ENCODE assay signal across 35 cellular contexts in the genomic region with DNA sequence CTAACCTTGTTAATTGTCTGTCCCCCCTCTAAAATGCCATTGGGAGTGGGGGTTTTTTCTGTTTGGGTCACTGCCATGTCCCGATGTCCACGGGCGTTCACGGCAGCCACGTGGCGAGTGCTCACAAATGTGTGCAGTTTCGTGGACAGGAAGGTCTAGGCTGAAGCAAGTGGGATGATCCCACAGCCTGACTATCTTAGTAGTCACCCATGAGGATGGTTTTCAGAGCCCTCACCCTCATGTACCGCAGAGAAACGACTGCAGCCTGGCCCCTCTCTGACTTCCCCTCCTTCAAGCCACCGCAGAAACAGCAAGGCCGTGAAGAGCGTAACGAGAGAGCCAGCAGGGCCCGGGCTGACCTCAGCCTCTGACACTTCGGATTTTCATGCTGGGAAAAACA.
"Had no signal": no experiment of that assay in that cellular context is flagged by ENCODE, and none has a peak within 500 bp of the region (broad histone marks: within the 10 kb centered on the region; RNA-seq: fewer than 3 reads in every experiment).

No MANE protein-coding gene starts in this region.

- H3K4me3 ChIP-seq: adrenal gland, ascending aorta, body of pancreas, breast epithelium, cardiac muscle cell had no signal

- H3K36me3 ChIP-seq: adrenal gland, ascending aorta, brain microvascular endothelial cell, breast epithelium, cardiac muscle cell had no signal

- FAIRE-seq: astrocyte, bronchial epithelial cell had no signal

- DNase-seq: activated effector memory CD4-positive, alpha-beta T cell treated with anti-CD3 and anti-CD28 coated beads, Interleukin-2, amount 50 U/mL, for 16 hours; activated effector memory CD4-positive, alpha-beta T cell treated with Interleukin-2 at 50 U/mL for 16 hours; activated gamma-delta T cell; activated gamma-delta T cell treated with Interleukin-2 at 50 U/mL for 16 hours; activated naive CD4-positive, alpha-beta T cell; activated naive CD4-positive, alpha-beta T cell treated with anti-CD3 and anti-CD28 coated beads for 36 hours; activated naive CD4-positive, alpha-beta T cell treated with anti-CD3 and anti-CD28 coated beads, Interleukin-2, amount 10 ng/mL, durations not matched to agents 7 days and 5 days; activated naive CD4-positive, alpha-beta T cell treated with anti-CD3 and anti-CD28 coated beads, Interleukin-2, amount 50 U/mL, for 16 hours; activated naive CD4-positive, alpha-beta T cell treated with Interleukin-2 at 50 U/mL for 16 hours; activated naive CD8-positive, alpha-beta T cell treated with anti-CD3 and anti-CD28 coated beads for 36 hours; activated naive CD8-positive, alpha-beta T cell treated with anti-CD3 and anti-CD28 coated beads, Interleukin-2, amount 10 ng/mL, durations not matched to agents 7 days and 5 days; activated naive CD8-positive, alpha-beta T cell treated with anti-CD3 and anti-CD28 coated beads, Interleukin-2, amount 50 U/mL, for 24 hours; activated T-cell treated with anti-CD3 and anti-CD28 coated beads for 4 hours; activated T-cell treated with anti-CD3 and anti-CD28 coated beads, Interleukin-2, amount 50 U/mL, for 1 hour; activated T-cell treated with anti-CD3 and anti-CD28 coated beads, Interleukin-2, amount 50 U/mL, for 24 hours; activated T-cell treated with anti-CD3 and anti-CD28 coated beads, Interleukin-2, amount 50 U/mL, for 4 hours; activated T-cell treated with anti-CD3 and anti-CD28 coated beads, Interleukin-2, amount 50 U/mL, for 48 hours; activated T-cell treated with anti-CD3 and anti-CD28 coated beads, Interleukin-2, amount 50 U/mL, for 72 hours; adrenal gland; amniotic stem cell; amygdala; anterior cingulate cortex; aorta; body of pancreas; brain microvascular endothelial cell; caudate nucleus; central memory CD4-positive, alpha-beta T cell; cerebellar nuclear complex had no signal

- ATAC-seq: activated naive CD4-positive, alpha-beta T cell treated with anti-CD3 and anti-CD28 coated beads, Interleukin-2, amount 50 U/mL, for 72 hours; activated naive CD8-positive, alpha-beta T cell treated with anti-CD3 and anti-CD28 coated beads, Interleukin-2, amount 50 U/mL, for 24 hours; activated T-cell treated with anti-CD3 and anti-CD28 coated beads, Interleukin-2, amount 50 U/mL, for 4 hours; activated T-cell treated with anti-CD3 and anti-CD28 coated beads, Interleukin-2, amount 50 U/mL, for 72 hours; activated T-helper 17 cell treated with anti-CD3 and anti-CD28 coated beads, Interleukin-2, amount 50 U/mL, for 72 hours; body of pancreas had no signal

- H3K27ac ChIP-seq: adrenal gland, ascending aorta, body of pancreas, brain microvascular endothelial cell, breast epithelium, cardiac muscle cell had no signal

- H3K4me1 ChIP-seq: adrenal gland, ascending aorta, body of pancreas, breast epithelium had no signal

- H3K27me3 ChIP-seq: adrenal gland, ascending aorta, body of pancreas, brain microvascular endothelial cell, breast epithelium, cardiac muscle cell had no signal

- H3K9me3 ChIP-seq: adrenal gland, ascending aorta, body of pancreas, breast epithelium had no signal
